In genomic region chr14:21070610-21071224, GRCh38 we compare ENCODE assay signal across 8 cellular contexts. TPM values are rescaled to one million over a fixed set of nuclear protein-coding genes. Genes with fewer than 3 reads are reported as not detected.
DNase-seq lines count a peak whose midpoint lies in the region; ATAC-seq and TF ChIP-seq lines count a peak whose summit lies in the region.

No MANE protein-coding gene starts in this region.

- H3K36me3 ChIP-seq in A673 (ENCODE audit: insufficient read depth, low read length, poor library complexity, severe bottlenecking) (peaks cover 27% of the 10 kb centered on the region), ES-I3 (ENCODE audit: insufficient read depth, low read length) (no peaks in the 10 kb centered on the region), SJSA1 (peaks cover 39% of the 10 kb centered on the region), thymus (ENCODE audit: control insufficient read depth, insufficient read depth) (no peaks in the 10 kb centered on the region)
- H3K36me3 ChIP-seq in effector memory CD4-positive, alpha-beta T cell (ENCODE audit: control insufficient read depth, insufficient read depth, low read length) = no peaks in the 10 kb centered on the region

- CTCF ChIA-PET in A673 (lab: Charles Lee) = interaction anchor here (0.6 to 2.5 kb wide), 10 partner anchors 17 to 56 kb away, joined by 3 to 29 read pairs (median 8); no protein-coding TSS in a partner anchor

- H3K9me3 ChIP-seq in A673 (ENCODE audit: low read depth, low read length, poor library complexity, severe bottlenecking) (no peaks in the 10 kb centered on the region), ES-I3 (ENCODE audit: control insufficient read depth, insufficient read depth, low read length) (no peaks in the 10 kb centered on the region), SJSA1 (replicated peaks) (no peaks in the 10 kb centered on the region), thymus (ENCODE audit: control insufficient read depth) (peaks cover 1% of the 10 kb centered on the region)
- no peaks in the 10 kb centered on the region for H3K9me3 ChIP-seq in effector memory CD4-positive, alpha-beta T cell (ENCODE audit: control insufficient read depth, low read length)

- no peaks in the 10 kb centered on the region for H3K27me3 ChIP-seq in A673 (replicated peaks; ENCODE audit: insufficient read depth, low read depth, low read length, poor library complexity)
- no peaks in the 10 kb centered on the region for H3K27me3 ChIP-seq in SJSA1 (replicated peaks)
- H3K27me3 ChIP-seq in effector memory CD4-positive, alpha-beta T cell (replicated peaks; ENCODE audit: control insufficient read depth, insufficient read depth, low read length, poor library complexity, severe bottlenecking) = peaks cover 44% of the 10 kb centered on the region
- peaks cover 60% of the 10 kb centered on the region for H3K27me3 ChIP-seq in thymus (ENCODE audit: control insufficient read depth, insufficient read depth)

- WGBS in thymus = 1% methylated on average over 23 of the region's 23 CpGs

- no TSS peak for BruUV-seq in A673 (replicated peaks; lab: Mats Ljungman, UMichigan)

- intact Hi-C loops in A673 (cut with micrococcal nuclease; ENCODE audit: unreplicated experiment) = loop anchor here (1.0 kb wide), 2 partner anchors 17 to 34 kb away; no protein-coding TSS in a partner anchor

- peaks cover 27% of the 10 kb centered on the region for H3K4me1 ChIP-seq in A673 (ENCODE audit: insufficient read depth, low read length, poor library complexity, severe bottlenecking)
- peaks cover 7% of the 10 kb centered on the region; the same call in 1 of the 2 replicates for H3K4me1 ChIP-seq in ES-I3 (ENCODE audit: insufficient read depth, low read length)
- H3K4me1 ChIP-seq in SJSA1 (replicated peaks) = peaks cover 29% of the 10 kb centered on the region
- peaks cover 35% of the 10 kb centered on the region for H3K4me1 ChIP-seq in effector memory CD4-positive, alpha-beta T cell (ENCODE audit: control insufficient read depth, insufficient read depth, low read length, poor library complexity, severe bottlenecking)
- peaks cover 15% of the 10 kb centered on the region for H3K4me1 ChIP-seq in thymus (ENCODE audit: control insufficient read depth, insufficient read depth, low read length)

- H3K4me3 ChIP-seq in A673 (ENCODE audit: low read depth, low read length, poor library complexity, severe bottlenecking) (peak overlapping the region; percentile 98), SJSA1 (peak overlapping the region; percentile 81), thymus (ENCODE audit: low read length) (peak overlapping the region; percentile 48)
- peak overlapping the region; percentile 41 for H3K4me3 ChIP-seq in effector memory CD4-positive, alpha-beta T cell (ENCODE audit: insufficient read depth, low read depth, low read length, poor library complexity, severe bottlenecking)

- DNase-seq in A673 (ENCODE audit: low spot score) (no peak), SJSA1 (ENCODE audit: low read depth in 1 of 2, low spot score in 2 of 2) (peak; percentile 60 to 69), medulla oblongata (ENCODE audit: extremely low spot score) (peak; percentile 55), 8988T (no peak)
- no peak for DNase-seq in effector memory CD4-positive, alpha-beta T cell

- H3K9ac ChIP-seq in ES-I3 (ENCODE audit: low read depth, low read length) = peak overlapping the region; percentile 67

- peak overlapping the region; percentile 90 for H3K27ac ChIP-seq in A673 (ENCODE audit: low read depth, low read length, poor library complexity, severe bottlenecking)
- peak overlapping the region; percentile 78 for H3K27ac ChIP-seq in SJSA1
- no peak overlapping the region for H3K27ac ChIP-seq in effector memory CD4-positive, alpha-beta T cell (ENCODE audit: insufficient read depth, low read length, poor library complexity, severe bottlenecking)
- peak overlapping the region; percentile 46 for H3K27ac ChIP-seq in thymus (ENCODE audit: low read depth)

- no peak for TF ChIP-seq CTCF in A673 (conservative IDR thresholded peaks at IDR 0.05; ENCODE audit: low read depth, low read length)

- peak; percentile 6 for ATAC-seq in HG03095 (IDR thresholded peaks at IDR 0.05; ENCODE audit: unreplicated experiment)

- POLR2A ChIA-PET in A673 (lab: Charles Lee; ENCODE audit: low non-redundant PET) = interaction anchor here (0.6 to 1.6 kb wide), 3 partner anchors 24 to 314 kb away, joined by 5 to 15 read pairs (median 5); no protein-coding TSS in a partner anchor

RNA-seq across cellular contexts. Expression of gene ARHGEF40, which starts 0.6 kb away (rescaled TPM):
- total RNA-seq in A673 (2021) = 89.6 and 94.1 TPM in 2 replicates
- 38.7 and 42.2 TPM in 2 replicates for total RNA-seq in SJSA1 (2014; rRNA removed; shearing (Covaris generic))
- 6.5 TPM for polyA plus RNA-seq in thymus

RNA-seq across cellular contexts. Expression of gene RNASE8, which starts 13.1 kb away (rescaled TPM):
- total RNA-seq in A673 (2021) = not detected in 2 replicates
- not detected in 2 replicates for total RNA-seq in SJSA1 (2014; rRNA removed; shearing (Covaris generic))
- polyA plus RNA-seq in thymus = not detected

RNA-seq across cellular contexts. Expression of gene ZNF219, which starts 27.7 kb away (rescaled TPM):
- total RNA-seq in A673 (2021) = 78.0 and 84.6 TPM in 2 replicates
- 3.2 and 16.8 TPM in 2 replicates for total RNA-seq in SJSA1 (2014; rRNA removed; shearing (Covaris generic))
- polyA plus RNA-seq in thymus = 21.9 TPM

RNA-seq across cellular contexts. Expression of gene RNASE7, which starts 28.6 kb away (rescaled TPM):
- not detected in 2 replicates for total RNA-seq in A673 (2021)
- total RNA-seq in SJSA1 (2014; rRNA removed; shearing (Covaris generic)) = not detected in 2 replicates
- polyA plus RNA-seq in thymus = 1.6 TPM

RNA-seq across cellular contexts. Expression of gene TMEM253, which starts 30.1 kb away (rescaled TPM):
- 0.48 and 0.49 TPM in 2 replicates for total RNA-seq in A673 (2021)
- total RNA-seq in SJSA1 (2014; rRNA removed; shearing (Covaris generic)) = not detected in 2 replicates
- polyA plus RNA-seq in thymus = 0.98 TPM

Comparison
In these comparisons a context has a peak if more than half of its experiments do, and no peak if none do; other contexts are left out.
1. DNase-seq: peak in SJSA1 (2 of 2) and medulla oblongata (single experiment); none in A673 (single experiment), effector memory CD4-positive, alpha-beta T cell (0 of 3) and 8988T (single experiment).
2. H3K4me3 ChIP-seq: peak in every context shown above with its lines; median percentile 98 in A673; 81 in SJSA1; 48 in thymus; 41 in effector memory CD4-positive, alpha-beta T cell.